Comparison of ENCODE assay signal across 14 cellular contexts in the genomic region with DNA sequence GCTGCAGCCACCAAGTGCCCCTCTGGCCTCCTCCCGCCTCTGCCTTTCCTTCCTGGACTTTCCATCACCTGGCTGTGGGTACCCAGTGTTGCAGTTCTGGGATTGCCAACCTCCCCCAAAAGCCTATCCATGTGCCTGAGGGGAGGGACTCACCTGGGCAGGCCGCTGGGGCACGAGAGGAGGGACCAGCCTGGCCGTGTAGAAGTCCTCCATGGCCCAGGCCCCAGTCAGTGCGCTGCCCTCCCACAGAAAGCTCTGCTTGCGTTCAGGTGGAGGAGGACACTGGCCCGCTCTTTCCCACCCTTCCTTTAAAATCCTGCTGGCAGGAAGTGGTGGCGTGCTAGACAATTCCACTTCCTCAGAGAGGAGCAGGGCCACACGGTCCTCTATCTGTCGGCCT. TPM values are rescaled to one million over a fixed set of nuclear protein-coding genes. Genes with fewer than 3 reads are reported as not detected.
DNase-seq lines count a peak whose midpoint lies in the region; ATAC-seq, FAIRE-seq and TF ChIP-seq lines count a peak whose summit lies in the region.
"Had no signal": no experiment of that assay in that cellular context is flagged by ENCODE, and none has a peak within 500 bp of the region (broad histone marks: within the 10 kb centered on the region; RNA-seq: fewer than 3 reads in every experiment).

No MANE protein-coding gene starts in this region.

- FAIRE-seq in D721Med (lab: Jason Lieb, UNC) (no peak), H1 (lab: Jason Lieb, UNC) (no peak)
- FAIRE-seq: GM12892 had no signal

- no peaks in the 10 kb centered on the region; a peak in 1 of 7 replicates for H3K27me3 ChIP-seq in H1 (replicated peaks in 1 of 4; ENCODE audit: control insufficient read depth in 3 of 4, extremely low read depth in 1 of 4, insufficient read depth in 3 of 4, low read length in 3 of 4)
- no peaks in the 10 kb centered on the region for H3K27me3 ChIP-seq in osteoblast (ENCODE audit: insufficient read depth, low read length)
- H3K27me3 ChIP-seq in gastroesophageal sphincter, result no peaks in the 10 kb centered on the region
- H3K27me3 ChIP-seq: BLaER1 had no signal

- TF ChIP-seq POLR2A in H1 (IDR thresholded peaks at IDR 0.05; ENCODE audit: control extremely low read depth in 1 of 2, low read depth in 2 of 2, low read length in 2 of 2) (no peak), gastroesophageal sphincter (IDR thresholded peaks at IDR 0.05) (no peak)

- no peak overlapping the region for H2BK15ac ChIP-seq in H1 (ENCODE audit: low read length)

- no peak overlapping the region for H3K9ac ChIP-seq in H1 (replicated peaks in 1 of 4; ENCODE audit: extremely low read depth in 1 of 4, low read depth in 3 of 4, low read length in 3 of 4)
- H3K9ac ChIP-seq: BLaER1 had no signal

- no peak overlapping the region for H3K23ac ChIP-seq in H1 (ENCODE audit: insufficient read length)

- H3K14ac ChIP-seq in H1 (ENCODE audit: insufficient read length), result no peak overlapping the region

- H2BK120ac ChIP-seq in H1 (replicated peaks; ENCODE audit: low read depth, low read length), result no peak overlapping the region

- no peak overlapping the region for H3K27ac ChIP-seq in H1 (ENCODE audit: low read depth, low read length)
- no peak overlapping the region for H3K27ac ChIP-seq in osteoblast (ENCODE audit: low read depth, low read length)
- no peak overlapping the region for H3K27ac ChIP-seq in gastroesophageal sphincter
- H3K27ac ChIP-seq: BLaER1 had no signal

- no peaks in the 10 kb centered on the region for H3K23me2 ChIP-seq in H1 (ENCODE audit: low read depth, low read length)

- no peak for TF ChIP-seq RAD21 in H1 (IDR thresholded peaks at IDR 0.05 in 1 of 2, conservative IDR thresholded peaks at IDR 0.05 in 1 of 2; ENCODE audit: low read depth in 2 of 2, low read length in 2 of 2)

- CTCF ChIA-PET in H1 (lab: Charles Lee; ENCODE audit: partially characterized antibody), result no interaction called here

- no peak overlapping the region for H3K56ac ChIP-seq in H1 (replicated peaks; ENCODE audit: insufficient read length, low read depth, low read length)

- H4K91ac ChIP-seq in H1 (replicated peaks; ENCODE audit: insufficient read length, low read length), result no peak overlapping the region

- no peak overlapping the region for H2BK5ac ChIP-seq in H1 (ENCODE audit: low read depth, low read length)

- ATAC-seq in GM18868 (IDR thresholded peaks at IDR 0.05; ENCODE audit: unreplicated experiment) (no peak), gastroesophageal sphincter (no peak)
- ATAC-seq: HCT116 had no signal

- H2AK5ac ChIP-seq in H1 (ENCODE audit: low read depth, low read length), result no peak overlapping the region

- H3K36me3 ChIP-seq in H1 (ENCODE audit: control insufficient read depth in 2 of 4, insufficient read depth in 4 of 4, low read length in 3 of 4), result peaks cover 0 to 23% (median 18%) of the 10 kb centered on the region in 4 experiments; a peak in 6 of 8 replicates
- H3K36me3 ChIP-seq in osteoblast (ENCODE audit: insufficient read depth, low read length), result peaks cover 24% of the 10 kb centered on the region
- peaks cover 0 to 81% of the 10 kb centered on the region in 2 donors for H3K36me3 ChIP-seq in gastroesophageal sphincter

- no peak overlapping the region for H3K4ac ChIP-seq in H1 (replicated peaks; ENCODE audit: insufficient read length, low read depth, low read length)

- H3K18ac ChIP-seq in H1 (ENCODE audit: extremely low read depth, low read length), result no peak overlapping the region

- no peak for TF ChIP-seq CTCF in D721Med (IDR thresholded peaks at IDR 0.05; ENCODE audit: insufficient read depth, missing control alignments)
- no peak for TF ChIP-seq CTCF in H1 (IDR thresholded peaks at IDR 0.05; ENCODE audit: control extremely low read depth in 1 of 3, insufficient read depth in 1 of 3, low read depth in 1 of 3, low read length in 3 of 3)
- no peak for TF ChIP-seq CTCF in osteoblast (IDR thresholded peaks at IDR 0.05; ENCODE audit: extremely low read depth, low read depth, low read length)
- TF ChIP-seq CTCF in gastroesophageal sphincter (IDR thresholded peaks at IDR 0.05), result no peak

- H3K4me3 ChIP-seq in H1 (ENCODE audit: extremely low read depth in 1 of 4, insufficient read depth in 2 of 4, low read depth in 3 of 4, low read length in 4 of 4) (no peak overlapping the region), osteoblast (ENCODE audit: insufficient read depth, low read length) (no peak overlapping the region), gastroesophageal sphincter (no peak overlapping the region)
- H3K4me3 ChIP-seq: BLaER1 had no signal

- TF ChIP-seq EP300 in H1 (IDR thresholded peaks at IDR 0.05; ENCODE audit: borderline replicate concordance in 1 of 2, low read depth in 2 of 2, low read length in 2 of 2) (no peak), gastroesophageal sphincter (IDR thresholded peaks at IDR 0.05) (no peak)

- H3K79me1 ChIP-seq in H1 (ENCODE audit: low read depth, low read length), result no peaks in the 10 kb centered on the region; the same call in 1 of the 2 replicates

- DNase-seq in D721Med (ENCODE audit: insufficient read length, low spot score) (peak; percentile 4), H1 (ENCODE audit: low read depth in 1 of 2, low spot score in 2 of 2) (no peak), osteoblast (ENCODE audit: insufficient read length, low spot score, missing footprints) (peak; percentile 31), Ammon's horn (ENCODE audit: low spot score) (no peak)
- DNase-seq: CD4-positive, alpha-beta memory T cell; DND-41; GDM1; KG1 had no signal

- H3K4me1 ChIP-seq in H1 (replicated peaks in 1 of 4; ENCODE audit: control insufficient read depth in 3 of 4, insufficient read depth in 4 of 4, low read length in 3 of 4), result no peaks in the 10 kb centered on the region
- H3K4me1 ChIP-seq in osteoblast (ENCODE audit: insufficient read depth, low read length), result no peaks in the 10 kb centered on the region
- no peaks in the 10 kb centered on the region for H3K4me1 ChIP-seq in gastroesophageal sphincter

- no peak overlapping the region for H2BK12ac ChIP-seq in H1 (ENCODE audit: low read depth, low read length)

- WGBS in H1 (ENCODE audit: extremely low coverage in 1 of 2, insufficient coverage in 1 of 2, insufficient read length in 1 of 2, insufficient replicate concordance in 2 of 2, low coverage in 1 of 2, low lambda C conversion rate in 2 of 2, missing lambda C conversion rate in 1 of 2), 2 experiments, result 85% methylated on average over 9 of the region's 10 CpGs; no CpG with 5 or more reads in 1 of the 2 experiments
- no CpG with 5 or more reads among the region's 10 CpGs for WGBS in gastroesophageal sphincter (ENCODE audit: low coverage in 1 of 2), 2 donors

- peaks cover 0 to 3% of the 10 kb centered on the region in 2 experiments for H4K20me1 ChIP-seq in H1 (replicated peaks in 1 of 2; ENCODE audit: control insufficient read depth in 1 of 2, insufficient read depth in 2 of 2, low read length in 2 of 2)
- no peaks in the 10 kb centered on the region for H4K20me1 ChIP-seq in osteoblast (ENCODE audit: insufficient read depth, low read length)
- H4K20me1 ChIP-seq: BLaER1 had no signal

- H2BK20ac ChIP-seq in H1 (ENCODE audit: low read length), result no peak overlapping the region

- H3K4me2 ChIP-seq in H1 (ENCODE audit: insufficient read depth in 1 of 2, low read depth in 2 of 2, low read length in 2 of 2) (no peak overlapping the region), osteoblast (ENCODE audit: insufficient read depth, low read length) (no peak overlapping the region)
- H3K4me2 ChIP-seq: BLaER1 had no signal

- peaks cover 12 to 18% of the 10 kb centered on the region in 2 experiments for H3K9me3 ChIP-seq in H1 (ENCODE audit: insufficient read depth in 2 of 2, low read depth in 1 of 2, low read length in 1 of 2)
- H3K9me3 ChIP-seq in osteoblast (ENCODE audit: low read depth, low read length), result peaks cover 2% of the 10 kb centered on the region
- no peaks in the 10 kb centered on the region for H3K9me3 ChIP-seq in gastroesophageal sphincter

- H3K79me2 ChIP-seq in H1 (ENCODE audit: control insufficient read depth in 1 of 2, insufficient read depth in 2 of 2, low read length in 2 of 2), result no peaks in the 10 kb centered on the region
- H3K79me2 ChIP-seq in osteoblast (ENCODE audit: insufficient read depth, low read length), result no peaks in the 10 kb centered on the region

- H4K5ac ChIP-seq in H1 (ENCODE audit: insufficient read length, low read depth, low read length), result no peak overlapping the region

- no peak overlapping the region for H2AFZ ChIP-seq in H1 (ENCODE audit: low read length)
- H2AFZ ChIP-seq in osteoblast (ENCODE audit: low read length), result no peak overlapping the region

- POLR2A ChIA-PET in H1 (lab: Charles Lee; ENCODE audit: partially characterized antibody), result no interaction called here

- peak overlapping the region; percentile 20; the same call in 1 of the 2 replicates for H4K8ac ChIP-seq in H1 (ENCODE audit: extremely low read depth, insufficient read depth, low read length)

RNA-seq across cellular contexts. Expression of a gene that starts 14.2 kb away (rescaled TPM):
- 10.9 and 11.4 TPM in 2 replicates for total RNA-seq in H1 (2021; fragmentation: NEBNext Ultra II Directional; extraction: Animal tissue kit (Norgen Biotek cat#: 25700))
- 4.4 and 6.1 TPM in 2 replicates for polyA plus RNA-seq in H1 (2011; rRNA removed)
- 3.9 TPM for polyA plus RNA-seq in H1 (2011; cell fraction: cytosol; rRNA removed)
- 13.0 TPM for polyA plus RNA-seq in H1 (2011; cell fraction: nucleus; rRNA removed)
- polyA plus RNA-seq in H1 (2012, experiment 1 of 2), result 6.0 to 7.5 TPM (median 6.9 TPM) in 4 replicates
- polyA plus RNA-seq in H1 (2012, experiment 2 of 2), result 3.7 TPM
- polyA plus RNA-seq in H1 (2013, experiment 1 of 2), result 7.0 TPM
- 6.7 TPM for polyA plus RNA-seq in H1 (2013, experiment 2 of 2)
- polyA minus RNA-seq in H1 (2011; rRNA and poly(A)+ RNA removed), result 6.8 and 7.2 TPM in 2 replicates
- polyA minus RNA-seq in H1 (2011; cell fraction: cytosol; rRNA and poly(A)+ RNA removed), result 9.0 TPM
- 11.1 TPM for polyA minus RNA-seq in H1 (2011; cell fraction: nucleus; rRNA and poly(A)+ RNA removed)
- total RNA-seq in osteoblast (4.0 and 4.7 TPM in 2 replicates), gastroesophageal sphincter (1 to 10 TPM; 1.4 to 5.6 (median 3.2) TPM)

RNA-seq across cellular contexts. Expression of a gene that starts 20.0 kb away (rescaled TPM):
- total RNA-seq in H1 (2021; fragmentation: NEBNext Ultra II Directional; extraction: Animal tissue kit (Norgen Biotek cat#: 25700)), result 0.20 and 0.21 TPM in 2 replicates
- polyA plus RNA-seq in H1 (2011; rRNA removed), result 0.18 and 0.25 TPM in 2 replicates
- polyA plus RNA-seq in H1 (2011; cell fraction: cytosol; rRNA removed), result 0.26 TPM
- polyA plus RNA-seq in H1 (2011; cell fraction: nucleus; rRNA removed), result 0.76 TPM
- 0.31 to 0.40 TPM (median 0.34 TPM) in 4 replicates for polyA plus RNA-seq in H1 (2012, experiment 1 of 2)
- 0.08 TPM for polyA plus RNA-seq in H1 (2012, experiment 2 of 2)
- polyA plus RNA-seq in H1 (2013, experiment 1 of 2), result 0.06 TPM
- polyA plus RNA-seq in H1 (2013, experiment 2 of 2), result 0.04 TPM
- polyA minus RNA-seq in H1 (2011; rRNA and poly(A)+ RNA removed), result 0.20 and 0.25 TPM in 2 replicates
- polyA minus RNA-seq in H1 (2011; cell fraction: cytosol; rRNA and poly(A)+ RNA removed), result 0.29 TPM
- 0.30 TPM for polyA minus RNA-seq in H1 (2011; cell fraction: nucleus; rRNA and poly(A)+ RNA removed)
- total RNA-seq in osteoblast (under 0.01 and 0.29 TPM in 2 replicates), gastroesophageal sphincter (1 to 10 TPM; 1.1 to 5.8 (median 1.4) TPM)
- total RNA-seq: H4 had no signal

RNA-seq across cellular contexts. Expression of a gene that starts 57.3 kb away (rescaled TPM):
- total RNA-seq in H1 (2021; fragmentation: NEBNext Ultra II Directional; extraction: Animal tissue kit (Norgen Biotek cat#: 25700)), result 11.5 and 12.3 TPM in 2 replicates
- 16.7 and 27.7 TPM in 2 replicates for polyA plus RNA-seq in H1 (2011; rRNA removed)
- 19.0 TPM for polyA plus RNA-seq in H1 (2011; cell fraction: cytosol; rRNA removed)
- 50.5 TPM for polyA plus RNA-seq in H1 (2011; cell fraction: nucleus; rRNA removed)
- 9.8 to 17.2 TPM (median 14.9 TPM) in 4 replicates for polyA plus RNA-seq in H1 (2012, experiment 1 of 2)
- polyA plus RNA-seq in H1 (2012, experiment 2 of 2), result 5.1 TPM
- 6.9 TPM for polyA plus RNA-seq in H1 (2013, experiment 1 of 2)
- polyA plus RNA-seq in H1 (2013, experiment 2 of 2), result 7.2 TPM
- 30.4 and 45.3 TPM in 2 replicates for polyA minus RNA-seq in H1 (2011; rRNA and poly(A)+ RNA removed)
- 14.3 TPM for polyA minus RNA-seq in H1 (2011; cell fraction: cytosol; rRNA and poly(A)+ RNA removed)
- polyA minus RNA-seq in H1 (2011; cell fraction: nucleus; rRNA and poly(A)+ RNA removed), result 34.8 TPM
- total RNA-seq in osteoblast (11.9 and 13.3 TPM in 2 replicates), gastroesophageal sphincter (10 to 100 TPM in 2 of 4 donors, 1 to 10 TPM in 2; 7.1 to 20.9 (median 11.0) TPM)

Comparison
In these comparisons a context has a peak if more than half of its experiments do, and no peak if none do; other contexts are left out.
1. DNase-seq: peak in D721Med (single experiment) and osteoblast (single experiment); none in H1 (0 of 2) and Ammon's horn (single experiment).